ENCODE assay signal across 8 cellular contexts in genomic region chr15:34338347-34338746, GRCh38. TPM values are rescaled to one million over a fixed set of nuclear protein-coding genes. Genes with fewer than 3 reads are reported as not detected.
DNase-seq lines count a peak whose midpoint lies in the region; ATAC-seq and TF ChIP-seq lines count a peak whose summit lies in the region.

No MANE protein-coding gene starts in this region.

- POLR2A ChIA-PET in HEK293T (lab: Yijun Ruan, JAX), result interaction anchor here (0.7 to 2.2 kb wide), 7 partner anchors 10 to 250 kb away, joined by 3 to 13 read pairs (median 4); no protein-coding TSS in a partner anchor

- no peak for ATAC-seq in gastroesophageal sphincter
- no peak for ATAC-seq in HG03457 (IDR thresholded peaks at IDR 0.05; ENCODE audit: unreplicated experiment)

- 65 to 67% methylated on average over 12 to 16 of the region's 16 CpGs for WGBS in gastroesophageal sphincter (ENCODE audit: low coverage in 1 of 2), 2 donors

- peaks cover 0 to 68% (median 16%) of the 10 kb centered on the region in 3 donors for H3K4me1 ChIP-seq in gastroesophageal sphincter

- H3K9me3 ChIP-seq in WERI-Rb-1 (ENCODE audit: severe bottlenecking) (no peaks in the 10 kb centered on the region), gastroesophageal sphincter (no peaks in the 10 kb centered on the region)

- H3K36me3 ChIP-seq in WERI-Rb-1 (peaks cover 16% of the 10 kb centered on the region), gastroesophageal sphincter (peaks cover 0 to 24% of the 10 kb centered on the region in 2 donors)

- DNase-seq in HFF-Myc (ENCODE audit: extremely low read depth, low read depth) (no peak), WERI-Rb-1 (no peak), NCI-H187 (lab: John Stamatoyannopoulos, UW) (no peak), HEK293T (ENCODE audit: extremely low spot score) (no peak)
- no peak for DNase-seq in stimulated activated naive CD4-positive, alpha-beta T cell treated with Interleukin-2 at 50 U/mL for 16 hours (lab: John Stamatoyannopoulos, UW)

- TF ChIP-seq EP300 in gastroesophageal sphincter (IDR thresholded peaks at IDR 0.05), result no peak

- CTCF ChIA-PET in HEK293T (lab: Yijun Ruan, JAX), result no interaction called here

- H3K27ac ChIP-seq in WERI-Rb-1, result peak overlapping the region; percentile 91
- peak overlapping the region in 3 of 4 donors; percentile 85 to 90 (median 85) for H3K27ac ChIP-seq in gastroesophageal sphincter
- peak overlapping the region in 15 of 21 experiments; percentile 44 to 97 (median 91) for H3K27ac ChIP-seq in skin epidermis

- TF ChIP-seq POLR2A in gastroesophageal sphincter (IDR thresholded peaks at IDR 0.05), result no peak

- peak overlapping the region; percentile 67; the same call in 1 of the 2 replicates for H3K4me3 ChIP-seq in HFF-Myc (replicated peaks; ENCODE audit: low read depth, low read length)
- no peak overlapping the region for H3K4me3 ChIP-seq in WERI-Rb-1 (ENCODE audit: low read depth, low read length)
- H3K4me3 ChIP-seq in gastroesophageal sphincter, result peak overlapping the region; percentile 70
- H3K4me3 ChIP-seq in skin epidermis, result peak overlapping the region in 6 of 7 experiments; percentile 81 to 97 (median 92)

- TF ChIP-seq CTCF in HFF-Myc (IDR thresholded peaks at IDR 0.05; ENCODE audit: low read depth, low read length, missing control alignments) (no peak), WERI-Rb-1 (IDR thresholded peaks at IDR 0.05; ENCODE audit: low read depth, low read length) (no peak), gastroesophageal sphincter (IDR thresholded peaks at IDR 0.05) (no peak)

- no peaks in the 10 kb centered on the region for H3K27me3 ChIP-seq in WERI-Rb-1 (ENCODE audit: insufficient read depth, low read depth, severe bottlenecking)
- no peaks in the 10 kb centered on the region for H3K27me3 ChIP-seq in gastroesophageal sphincter

TF ChIP-seq in HEK293T, 16 proteins besides CTCF, POLR2A, EP300 and RAD21:
- TF ChIP-seq ELF4 (IDR thresholded peaks at IDR 0.05) (no peak), BHLHE40 (IDR thresholded peaks at IDR 0.05; ENCODE audit: borderline replicate concordance) (no peak), PKNOX1 (IDR thresholded peaks at IDR 0.05) (no peak), ARNT (IDR thresholded peaks at IDR 0.05) (no peak), FOXK2 (IDR thresholded peaks at IDR 0.05) (no peak), TARDBP (IDR thresholded peaks at IDR 0.05) (no peak), CTBP1 (IDR thresholded peaks at IDR 0.05; ENCODE audit: borderline replicate concordance) (no peak), LEF1 (IDR thresholded peaks at IDR 0.05; ENCODE audit: borderline replicate concordance) (no peak), SUZ12 (IDR thresholded peaks at IDR 0.05) (no peak), FOXM1 (IDR thresholded peaks at IDR 0.05; ENCODE audit: borderline replicate concordance) (no peak), FOXA1 (IDR thresholded peaks at IDR 0.05) (no peak), NFRKB (IDR thresholded peaks at IDR 0.05) (no peak), ZNF384 (IDR thresholded peaks at IDR 0.05) (no peak), HDGF (IDR thresholded peaks at IDR 0.05; ENCODE audit: borderline replicate concordance) (no peak), L3MBTL2 (conservative IDR thresholded peaks at IDR 0.05) (no peak), SP1 (IDR thresholded peaks at IDR 0.05) (no peak)
TF ChIP-seq in HEK293T: peak in this region for 0.

RNA-seq across cellular contexts. Expression of gene SLC12A6, which starts 0.8 kb away (rescaled TPM):
- 10 to 100 TPM; 12.0 to 19.0 (median 15.7) TPM for total RNA-seq in gastroesophageal sphincter

RNA-seq across cellular contexts. Expression of gene NOP10, which starts 4.6 kb away (rescaled TPM):
- 100 to 1,000 TPM in 2 of 4 donors, 10 to 100 TPM in 2; 93.3 to 128 (median 108) TPM for total RNA-seq in gastroesophageal sphincter

RNA-seq across cellular contexts. Expression of gene NUTM1, which starts 4.8 kb away (rescaled TPM):
- total RNA-seq in gastroesophageal sphincter, result under 1 TPM in 1 of 4 donors, not detected in 3; 0.12 TPM

RNA-seq across cellular contexts. Expression of gene LPCAT4, which starts 28.6 kb away (rescaled TPM):
- total RNA-seq in gastroesophageal sphincter, result 10 to 100 TPM in 3 of 4 donors, 1 to 10 TPM in 1; 6.8 to 13.5 (median 10.7) TPM
